Comparison of ENCODE assay signal across 24 cellular contexts in genomic region chr22:40572976-40573375, GRCh38.
A peak's percentile ranks its signal among the peaks of the same experiment; 100 is the strongest.
DNase-seq lines count a peak whose midpoint lies in the region; ATAC-seq, FAIRE-seq and TF ChIP-seq lines count a peak whose summit lies in the region.
"Had no signal": no experiment of that assay in that cellular context is flagged by ENCODE, and none has a peak within 500 bp of the region (broad histone marks: within the 10 kb centered on the region; RNA-seq: fewer than 3 reads in every experiment).

No MANE protein-coding gene starts in this region.

- H3K27me3 ChIP-seq in right atrium auricular region (no peaks in the 10 kb centered on the region), K562 (ENCODE audit: control insufficient read depth in 2 of 2, insufficient read depth in 2 of 2, low read length in 2 of 2) (no peaks in the 10 kb centered on the region), testis (no peaks in the 10 kb centered on the region)
- H3K27me3 ChIP-seq: dorsolateral prefrontal cortex, stomach, upper lobe of left lung had no signal

- no peaks in the 10 kb centered on the region for H3K9me1 ChIP-seq in K562 (ENCODE audit: control insufficient read depth, insufficient read depth, low read length)

- no peaks in the 10 kb centered on the region for H3K79me2 ChIP-seq in K562 (ENCODE audit: control insufficient read depth, insufficient read depth, low read length)

- no peak for TF ChIP-seq POLR2A in K562 (conservative IDR thresholded peaks at IDR 0.05)
- TF ChIP-seq POLR2A in testis (IDR thresholded peaks at IDR 0.05): no peak

- no peak for TF ChIP-seq CTCF in right atrium auricular region (IDR thresholded peaks at IDR 0.05)
- no peak for TF ChIP-seq CTCF in K562 (IDR thresholded peaks at IDR 0.05 in 2 of 3, conservative IDR thresholded peaks at IDR 0.05 in 1 of 3; ENCODE audit: insufficient read depth in 2 of 3, low read depth in 1 of 3, low read length in 3 of 3)
- no peak for TF ChIP-seq CTCF in testis (IDR thresholded peaks at IDR 0.05)

- in situ Hi-C loops in K562 (cut with MboI): no loop called here

- ATAC-seq in Right ventricle myocardium inferior (peak; percentile 56), K562 (no peak)
- ATAC-seq: Panc1 had no signal

- H3K9me3 ChIP-seq in right atrium auricular region (peaks cover 0 to 4% of the 10 kb centered on the region in 2 donors), K562 (replicated peaks; ENCODE audit: control insufficient read depth, insufficient read depth, low read depth, low read length) (no peaks in the 10 kb centered on the region; the same call in 1 of the 2 replicates), testis (no peaks in the 10 kb centered on the region)
- H3K9me3 ChIP-seq: stomach, upper lobe of left lung had no signal

- intact Hi-C loops in Right ventricle myocardium inferior (cut with DNase I): no loop called here
- intact Hi-C loops in K562 (cut with micrococcal nuclease): no loop called here
- intact Hi-C loops in testis (cut with DNase I; ENCODE audit: low total_unique reads): no loop called here

- H3K4me3 ChIP-seq in right atrium auricular region (no peak overlapping the region), K562 (no peak overlapping the region), testis (no peak overlapping the region)
- H3K4me3 ChIP-seq: dorsolateral prefrontal cortex, stomach, upper lobe of left lung had no signal

- FAIRE-seq in K562 (lab: Jason Lieb, UNC): no peak
- FAIRE-seq: A204.1, small intestine had no signal

- H3K36me3 ChIP-seq in right atrium auricular region (no peaks in the 10 kb centered on the region), K562 (ENCODE audit: control insufficient read depth, insufficient read depth, low read length) (no peaks in the 10 kb centered on the region), testis (ENCODE audit: low read depth, missing control alignments) (no peaks in the 10 kb centered on the region)
- H3K36me3 ChIP-seq: stomach, upper lobe of left lung had no signal

- no peaks in the 10 kb centered on the region for H4K20me1 ChIP-seq in K562 (replicated peaks; ENCODE audit: control insufficient read depth, insufficient read depth, low read length)

- no peak for TF ChIP-seq RAD21 in K562 (CRISPR knock-in tag; conservative IDR thresholded peaks at IDR 0.05 in 1 of 2, IDR thresholded peaks at IDR 0.05 in 1 of 2)

- no peak for DNase-seq in Right ventricle myocardium inferior (ENCODE audit: missing footprints)
- no peak for DNase-seq in right atrium auricular region (ENCODE audit: low spot score)
- DNase-seq in K562 (ENCODE audit: extremely low read depth in 1 of 4, low spot score in 3 of 4): no peak
- peak; percentile 20 for DNase-seq in iris pigment epithelial cell (ENCODE audit: low read depth)
- no peak for DNase-seq in testis
- no peak for DNase-seq in NCI-H446 (lab: John Stamatoyannopoulos, UW)
- DNase-seq in activated naive CD4-positive, alpha-beta T cell (lab: John Stamatoyannopoulos, UW): no peak
- no peak for DNase-seq in NCI-H748 (lab: John Stamatoyannopoulos, UW; ENCODE audit: unreplicated experiment)
- DNase-seq: activated CD8-positive, alpha-beta memory T cell treated with anti-CD3 and anti-CD28 coated beads, Interleukin-2, amount 50 U/mL, for 4 hours; activated effector memory CD4-positive, alpha-beta T cell treated with anti-CD3 and anti-CD28 coated beads, Interleukin-2, amount 50 U/mL, for 16 hours; amniotic stem cell; Calu3; dorsolateral prefrontal cortex; midbrain; NCI-H1694; NCI-H2227 treated with DMSO at 0.1 percent for 48 hours; nephron progenitor cell; small intestine; stimulated activated CD4-positive, alpha-beta T cell treated with anti-CD3 and anti-CD28 coated beads, Interleukin-4, amount 100 ng/mL, for 1 hour; stomach; upper lobe of left lung; WERI-Rb-1 had no signal

- BruUV-seq in K562 (replicated peaks; lab: Mats Ljungman, UMichigan): no TSS peak

- peaks cover 0 to 10% of the 10 kb centered on the region in 2 donors for H3K4me1 ChIP-seq in right atrium auricular region
- H3K4me1 ChIP-seq in K562 (replicated peaks in 1 of 2; ENCODE audit: control insufficient read depth in 2 of 2, insufficient read depth in 2 of 2, low read length in 2 of 2): no peaks in the 10 kb centered on the region; a peak in 1 of 5 replicates
- H3K4me1 ChIP-seq in testis: no peaks in the 10 kb centered on the region

- no peak overlapping the region for H3K4me2 ChIP-seq in K562 (ENCODE audit: insufficient read depth, low read length)

- H3K27ac ChIP-seq in right atrium auricular region (no peak overlapping the region), K562 (ENCODE audit: extremely low read depth, low read depth, low read length) (no peak overlapping the region), testis (no peak overlapping the region)
- H3K27ac ChIP-seq: dorsolateral prefrontal cortex, upper lobe of left lung, WERI-Rb-1 had no signal

- 17% methylated on average over 1 of the region's 2 CpGs for WGBS in K562 (ENCODE audit: insufficient coverage, low coverage, missing lambda C conversion rate)
- WGBS in testis, 2 donors: 78 to 84% methylated on average over 2 of the region's 2 CpGs

- CTCF ChIA-PET in K562 (lab: Yijun Ruan, JAX; ENCODE audit: low intra/inter-chr PET ratio): no interaction called here

- no peak overlapping the region for H3K9ac ChIP-seq in K562 (ENCODE audit: insufficient read depth in 1 of 2, low read depth in 2 of 2, low read length in 2 of 2)

- no peak for TF ChIP-seq EP300 in K562 (IDR thresholded peaks at IDR 0.05; ENCODE audit: low read length)

- POLR2A ChIA-PET in K562 (lab: Yijun Ruan, JAX): no interaction called here

- H2AFZ ChIP-seq in K562 (ENCODE audit: low read depth, low read length): no peak overlapping the region

TF ChIP-seq in K562, 482 proteins besides CTCF, POLR2A, EP300 and RAD21:
- TF ChIP-seq SNAPC5 (CRISPR knock-in tag; IDR thresholded peaks at IDR 0.05) (no peak), CEBPB (tag; IDR thresholded peaks at IDR 0.05) (0 out of 2 replicates have a peak, but pooled peaks have one; percentile 16)
